ENCODE assay signal across 10 cellular contexts in genomic region chr13:114115796-114116195, GRCh38. TPM values are rescaled to one million over a fixed set of nuclear protein-coding genes. Genes with fewer than 3 reads are reported as not detected.
DNase-seq lines count a peak whose midpoint lies in the region; ATAC-seq and TF ChIP-seq lines count a peak whose summit lies in the region.
"Had no signal": no experiment of that assay in that cellular context is flagged by ENCODE, and none has a peak within 500 bp of the region (broad histone marks: within the 10 kb centered on the region; RNA-seq: fewer than 3 reads in every experiment).

No MANE protein-coding gene starts in this region.

- ATAC-seq in Right ventricle myocardium superior (ENCODE audit: poor library complexity) (no peak), left ventricle myocardium superior (no peak), mucosa of descending colon (no peak), HG03469 (IDR thresholded peaks at IDR 0.05; ENCODE audit: unreplicated experiment) (no peak)
- ATAC-seq: body of pancreas had no signal

- DNase-seq in Right ventricle myocardium superior (peak; percentile 36), left ventricle myocardium superior (no peak), mucosa of descending colon (peak; percentile 9 to 54 (median 39)), type B pancreatic cell (ENCODE audit: extremely low spot score, unreplicated experiment) (no peak), activated gamma-delta T cell (lab: John Stamatoyannopoulos, UW) (no peak), KG1 (lab: John Stamatoyannopoulos, UW) (no peak)
- no peak for DNase-seq in activated naive CD8-positive, alpha-beta T cell treated with anti-CD3 and anti-CD28 coated beads for 36 hours
- DNase-seq: H9 had no signal

- H3K4me3 Mint-ChIP-seq in activated naive CD8-positive, alpha-beta T cell treated with anti-CD3 and anti-CD28 coated beads for 36 hours = no peak overlapping the region
- H3K4me3 Mint-ChIP-seq in type B pancreatic cell = peak overlapping the region; percentile 55

- no peaks in the 10 kb centered on the region for H3K36me3 ChIP-seq in mucosa of descending colon (ENCODE audit: low read depth)

- no peaks in the 10 kb centered on the region for H3K27me3 Mint-ChIP-seq in activated naive CD8-positive, alpha-beta T cell treated with anti-CD3 and anti-CD28 coated beads for 36 hours
- peaks cover 7% of the 10 kb centered on the region for H3K27me3 Mint-ChIP-seq in type B pancreatic cell

- H3K36me3 Mint-ChIP-seq in activated naive CD8-positive, alpha-beta T cell treated with anti-CD3 and anti-CD28 coated beads for 36 hours = peaks cover 16% of the 10 kb centered on the region
- H3K36me3 Mint-ChIP-seq in type B pancreatic cell = peaks cover 4% of the 10 kb centered on the region

- H3K4me1 Mint-ChIP-seq in activated naive CD8-positive, alpha-beta T cell treated with anti-CD3 and anti-CD28 coated beads for 36 hours = peaks cover 62% of the 10 kb centered on the region
- H3K4me1 Mint-ChIP-seq in type B pancreatic cell (ENCODE audit: unreplicated experiment) = peaks cover 55% of the 10 kb centered on the region

- H3K9me3 ChIP-seq in mucosa of descending colon = no peaks in the 10 kb centered on the region
- H3K9me3 ChIP-seq: body of pancreas had no signal

- H3K4me1 ChIP-seq in mucosa of descending colon (ENCODE audit: low read depth) = peaks cover 17% of the 10 kb centered on the region

- no peaks in the 10 kb centered on the region for H3K9me3 Mint-ChIP-seq in activated naive CD8-positive, alpha-beta T cell treated with anti-CD3 and anti-CD28 coated beads for 36 hours
- H3K9me3 Mint-ChIP-seq in type B pancreatic cell = no peaks in the 10 kb centered on the region

- no peak for TF ChIP-seq CTCF in mucosa of descending colon (IDR thresholded peaks at IDR 0.05)
- no peak for TF ChIP-seq CTCF in type B pancreatic cell (conservative IDR thresholded peaks at IDR 0.05)

- H3K4me3 ChIP-seq in mucosa of descending colon = no peak overlapping the region
- H3K4me3 ChIP-seq: body of pancreas had no signal

- intact Hi-C loops in Right ventricle myocardium superior (cut with DNase I) = no loop called here
- intact Hi-C loops in left ventricle myocardium superior (cut with micrococcal nuclease) = no loop called here
- intact Hi-C loops in mucosa of descending colon (cut with DNase I, micrococcal nuclease) = no loop called here

- H3K27ac Mint-ChIP-seq in activated naive CD8-positive, alpha-beta T cell treated with anti-CD3 and anti-CD28 coated beads for 36 hours = peak overlapping the region; percentile 82
- H3K27ac Mint-ChIP-seq in type B pancreatic cell = peak overlapping the region; percentile 76

RNA-seq across cellular contexts. Expression of gene RASA3, which starts 16.6 kb away (rescaled TPM):
- 11.2 TPM for total RNA-seq in Right ventricle myocardium superior
- total RNA-seq in left ventricle myocardium superior = 12.3 TPM
- 10 to 100 TPM; 25.6 to 26.5 TPM for total RNA-seq in activated naive CD8-positive, alpha-beta T cell treated with anti-CD3 and anti-CD28 coated beads for 36 hours
- total RNA-seq in mucosa of descending colon = 10 to 100 TPM in 1 of 3 donors, 1 to 10 TPM in 2; 7.9 to 19.0 (median 8.4) TPM
- total RNA-seq in type B pancreatic cell (ENCODE audit: low replicate concordance) = 1.9 and 9.3 TPM in 2 replicates

Comparison
In these comparisons a context has a peak if more than half of its experiments do, and no peak if none do; other contexts are left out.
1. DNase-seq: peak in Right ventricle myocardium superior (single experiment) and mucosa of descending colon (3 of 3); none in left ventricle myocardium superior (single experiment), activated naive CD8-positive, alpha-beta T cell treated with anti-CD3 and anti-CD28 coated beads for 36 hours (single experiment), type B pancreatic cell (single experiment), activated gamma-delta T cell (single experiment) and KG1 (single experiment).